ENCODE assay signal across 1 cellular context in the genomic region with DNA sequence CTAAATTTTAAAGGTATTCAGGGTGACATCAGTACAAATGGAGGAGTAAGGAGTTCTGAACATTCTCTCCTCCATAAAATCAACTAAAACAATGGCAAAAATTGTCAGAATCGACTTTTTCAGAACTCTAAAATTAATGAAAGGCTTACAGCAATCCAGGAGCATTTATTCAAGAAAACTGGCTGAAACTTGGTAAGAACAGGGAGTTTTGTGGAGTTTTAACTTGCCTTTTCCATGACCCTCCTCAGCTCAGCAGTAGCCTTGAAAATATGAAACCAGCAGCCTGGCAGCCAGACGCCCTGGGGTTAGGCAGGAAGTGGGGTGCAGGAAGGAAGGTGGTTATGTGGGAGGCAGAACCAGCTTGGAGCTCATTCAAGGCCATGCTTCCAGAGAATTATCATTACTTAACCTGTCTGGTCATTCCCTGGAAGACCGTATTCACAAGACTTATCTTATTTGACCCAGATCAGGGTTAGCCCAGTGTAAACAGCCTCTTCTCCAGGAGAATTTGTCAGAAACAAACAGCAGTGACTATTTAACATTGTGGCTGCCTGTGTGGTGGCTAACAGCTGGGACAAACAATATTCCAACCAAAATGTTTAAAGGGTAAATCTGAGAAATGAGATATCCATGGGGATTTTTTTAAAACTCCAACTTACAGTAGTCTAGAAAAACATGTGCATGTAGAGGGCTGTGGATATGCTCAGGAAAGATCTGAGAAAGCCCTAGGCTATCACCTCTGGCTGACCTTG.
TF ChIP-seq lines count a peak whose summit lies in the region.

No MANE protein-coding gene starts in this region.

TF ChIP-seq in HepG2, 621 proteins besides CTCF, POLR2A, EP300 and RAD21 (continued from another document):
- TF ChIP-seq SKIL (CRISPR knock-in tag; IDR thresholded peaks at IDR 0.05; ENCODE audit: borderline replicate concordance) (0 out of 2 replicates have a peak, but pooled peaks have one; percentile 15), ZNF432 (CRISPR knock-in tag; IDR thresholded peaks at IDR 0.05; ENCODE audit: borderline replicate concordance) (peak; percentile 98), CHD4 (IDR thresholded peaks at IDR 0.05; ENCODE audit: borderline replicate concordance, low read length) (no peak), PRPF4 (IDR thresholded peaks at IDR 0.05; ENCODE audit: low read depth, low read length, poor library complexity, severe bottlenecking) (no peak), SMARCC2 (IDR thresholded peaks at IDR 0.05) (no peak), KLF6 (CRISPR knock-in tag; IDR thresholded peaks at IDR 0.05) (no peak), BCL6 (CRISPR knock-in tag; IDR thresholded peaks at IDR 0.05) (peak; percentile 83)
- TF ChIP-seq, protein P1, sequence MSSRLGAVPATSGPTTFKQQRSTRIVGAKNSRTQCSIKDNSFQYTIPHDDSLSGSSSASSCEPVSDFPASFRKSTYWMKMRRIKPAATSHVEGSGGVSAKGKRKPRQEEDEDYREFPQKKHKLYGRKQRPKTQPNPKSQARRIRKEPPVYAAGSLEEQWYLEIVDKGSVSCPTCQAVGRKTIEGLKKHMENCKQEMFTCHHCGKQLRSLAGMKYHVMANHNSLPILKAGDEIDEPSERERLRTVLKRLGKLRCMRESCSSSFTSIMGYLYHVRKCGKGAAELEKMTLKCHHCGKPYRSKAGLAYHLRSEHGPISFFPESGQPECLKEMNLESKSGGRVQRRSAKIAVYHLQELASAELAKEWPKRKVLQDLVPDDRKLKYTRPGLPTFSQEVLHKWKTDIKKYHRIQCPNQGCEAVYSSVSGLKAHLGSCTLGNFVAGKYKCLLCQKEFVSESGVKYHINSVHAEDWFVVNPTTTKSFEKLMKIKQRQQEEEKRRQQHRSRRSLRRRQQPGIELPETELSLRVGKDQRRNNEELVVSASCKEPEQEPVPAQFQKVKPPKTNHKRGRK (CRISPR knock-in tag; IDR thresholded peaks at IDR 0.05), result no peak
